ENCODE assay signal across 10 cellular contexts in genomic region chr11:134120143-134120850, GRCh38. TPM values are rescaled to one million over a fixed set of nuclear protein-coding genes. Genes with fewer than 3 reads are reported as not detected.
A peak's percentile ranks its signal among the peaks of the same experiment; 100 is the strongest.
DNase-seq lines count a peak whose midpoint lies in the region; ATAC-seq and TF ChIP-seq lines count a peak whose summit lies in the region.
"Had no signal": no experiment of that assay in that cellular context is flagged by ENCODE, and none has a peak within 500 bp of the region (broad histone marks: within the 10 kb centered on the region; RNA-seq: fewer than 3 reads in every experiment).

No MANE protein-coding gene starts in this region.

- 20% methylated on average over 13 of the region's 13 CpGs for WGBS in suprapubic skin

- no peak overlapping the region for H3K4me3 Mint-ChIP-seq in T-helper 2 cell treated with Interferon-gamma antibody and Interleukin-4, amounts not matched to agents 5 μg/mL and 100 μg/mL, for 36 hours

- intact Hi-C loops in left lung (cut with DNase I) = no loop called here

- H3K36me3 Mint-ChIP-seq in T-helper 2 cell treated with Interferon-gamma antibody and Interleukin-4, amounts not matched to agents 5 μg/mL and 100 μg/mL, for 36 hours (ENCODE audit: low read depth) = no peaks in the 10 kb centered on the region

- DNase-seq in NCI-H2227 treated with DMSO at 0.1 percent for 48 hours (lab: John Stamatoyannopoulos, UW) (peak; percentile 5), coronary artery (ENCODE audit: low spot score) (peak; percentile 88), left lung (peak in 1 of 2 donors; percentile 38), suprapubic skin (ENCODE audit: low spot score in 2 of 2) (no peak), NCI-H2081 treated with DMSO at 0.1 percent for 48 hours (lab: John Stamatoyannopoulos, UW) (no peak), NCI-H2029 treated with DMSO at 0.1 percent for 48 hours (lab: John Stamatoyannopoulos, UW) (no peak)
- DNase-seq in T-helper 2 cell treated with Interferon-gamma antibody and Interleukin-4, amounts not matched to agents 5 μg/mL and 100 μg/mL, for 36 hours (ENCODE audit: low spot score) = no peak
- DNase-seq: activated naive CD4-positive, alpha-beta T cell treated with anti-CD3 and anti-CD28 coated beads, Interleukin-2, amount 50 U/mL, for 16 hours had no signal

- TF ChIP-seq POLR2A in suprapubic skin (IDR thresholded peaks at IDR 0.05) = no peak

- H3K4me3 ChIP-seq in coronary artery (peak overlapping the region; percentile 61), left lung (no peak overlapping the region), suprapubic skin (peak overlapping the region; percentile 22)

- TF ChIP-seq EP300 in suprapubic skin (IDR thresholded peaks at IDR 0.05) = no peak

- peaks cover 31% of the 10 kb centered on the region for H3K27me3 Mint-ChIP-seq in T-helper 2 cell treated with Interferon-gamma antibody and Interleukin-4, amounts not matched to agents 5 μg/mL and 100 μg/mL, for 36 hours (ENCODE audit: low read depth)

- TF ChIP-seq CTCF in coronary artery (IDR thresholded peaks at IDR 0.05) (no peak), left lung (IDR thresholded peaks at IDR 0.05) (no peak), suprapubic skin (IDR thresholded peaks at IDR 0.05) (no peak)

- H3K9me3 ChIP-seq in left lung (no peaks in the 10 kb centered on the region), suprapubic skin (no peaks in the 10 kb centered on the region)

- peaks cover 3 to 14% of the 10 kb centered on the region in 2 donors for H3K4me1 ChIP-seq in left lung
- peaks cover 44% of the 10 kb centered on the region for H3K4me1 ChIP-seq in suprapubic skin

- no peaks in the 10 kb centered on the region for H3K9me3 Mint-ChIP-seq in T-helper 2 cell treated with Interferon-gamma antibody and Interleukin-4, amounts not matched to agents 5 μg/mL and 100 μg/mL, for 36 hours

- H3K36me3 ChIP-seq in left lung (no peaks in the 10 kb centered on the region), suprapubic skin (no peaks in the 10 kb centered on the region)

- H3K27me3 ChIP-seq in left lung = peaks cover 0 to 28% of the 10 kb centered on the region in 2 donors
- peaks cover 4% of the 10 kb centered on the region for H3K27me3 ChIP-seq in suprapubic skin

- H3K27ac ChIP-seq in coronary artery = peak overlapping the region; percentile 86 to 93
- peak overlapping the region; percentile 68 to 90 for H3K27ac ChIP-seq in left lung
- H3K27ac ChIP-seq in suprapubic skin = peak overlapping the region; percentile 79

- peak; percentile 69 for ATAC-seq in left lung
- no peak for ATAC-seq in GM18909 (IDR thresholded peaks at IDR 0.05; ENCODE audit: poor library complexity, unreplicated experiment)

- peaks cover 7% of the 10 kb centered on the region for H3K4me1 Mint-ChIP-seq in T-helper 2 cell treated with Interferon-gamma antibody and Interleukin-4, amounts not matched to agents 5 μg/mL and 100 μg/mL, for 36 hours (ENCODE audit: low read depth)

- no peak overlapping the region for H3K27ac Mint-ChIP-seq in T-helper 2 cell treated with Interferon-gamma antibody and Interleukin-4, amounts not matched to agents 5 μg/mL and 100 μg/mL, for 36 hours

RNA-seq across cellular contexts. Expression of gene JAM3, which starts 51.4 kb away (rescaled TPM):
- total RNA-seq in left lung (10 to 100 TPM; 29.4 to 31.2 TPM), suprapubic skin (10 to 100 TPM; 10.9 to 14.7 (median 12.1) TPM)
- total RNA-seq: OCI-LY7 had no signal

Comparison
In these comparisons a context has a peak if more than half of its experiments do, and no peak if none do; other contexts are left out.
1. DNase-seq: peak in NCI-H2227 treated with DMSO at 0.1 percent for 48 hours (single experiment) and coronary artery (single experiment); none in suprapubic skin (0 of 2), T-helper 2 cell treated with Interferon-gamma antibody and Interleukin-4, amounts not matched to agents 5 μg/mL and 100 μg/mL, for 36 hours (single experiment), NCI-H2081 treated with DMSO at 0.1 percent for 48 hours (single experiment) and NCI-H2029 treated with DMSO at 0.1 percent for 48 hours (single experiment).
2. H3K4me3 ChIP-seq: peak in coronary artery (single experiment) and suprapubic skin (single experiment); none in left lung (0 of 2).
3. Peak in every context shown above with its lines, with median percentiles within 50 percentile points of each other: H3K27ac ChIP-seq.